Comparison of ENCODE assay signal across 1 cellular context in the genomic region with DNA sequence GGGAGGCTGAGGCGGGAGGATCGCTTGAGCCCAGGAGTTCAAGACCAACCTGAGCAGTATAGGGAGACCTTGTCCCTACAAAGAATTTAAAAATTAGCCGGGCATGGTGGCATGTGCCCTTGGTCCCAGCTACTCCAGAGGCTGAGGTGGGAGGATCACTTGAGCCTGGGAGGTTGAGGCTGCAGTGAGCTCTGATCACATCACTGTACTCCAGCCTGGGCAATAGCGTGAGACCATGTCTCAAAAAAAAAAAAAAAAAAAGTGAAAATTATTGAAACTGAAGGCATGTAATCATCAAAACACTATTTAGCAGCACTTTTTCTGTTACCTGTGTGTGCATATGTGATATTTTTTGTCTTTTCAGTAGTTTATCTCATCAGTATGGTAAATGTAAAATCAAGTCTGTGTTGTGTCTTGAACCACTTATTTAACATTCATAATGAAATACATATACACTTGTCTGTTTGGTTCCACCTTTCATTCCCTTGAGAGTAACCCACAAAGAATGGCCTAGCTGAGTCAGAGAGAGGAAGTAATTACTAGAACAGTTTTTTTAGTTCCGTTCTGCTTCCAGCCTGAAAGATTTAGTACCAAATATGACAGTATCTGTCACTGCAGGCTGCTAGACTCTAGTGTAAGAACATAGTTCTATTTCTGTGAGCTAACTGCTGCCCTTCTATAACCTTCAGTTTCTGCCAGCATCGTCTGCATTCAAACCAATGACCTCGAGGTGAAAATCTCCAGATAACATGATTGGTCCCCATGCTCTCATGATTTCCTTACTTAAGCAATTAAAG.
TF ChIP-seq lines count a peak whose summit lies in the region.

No MANE protein-coding gene starts in this region.

TF ChIP-seq in GM23338, 12 proteins besides CTCF, POLR2A, EP300 and RAD21:
- TF ChIP-seq, protein P1, sequence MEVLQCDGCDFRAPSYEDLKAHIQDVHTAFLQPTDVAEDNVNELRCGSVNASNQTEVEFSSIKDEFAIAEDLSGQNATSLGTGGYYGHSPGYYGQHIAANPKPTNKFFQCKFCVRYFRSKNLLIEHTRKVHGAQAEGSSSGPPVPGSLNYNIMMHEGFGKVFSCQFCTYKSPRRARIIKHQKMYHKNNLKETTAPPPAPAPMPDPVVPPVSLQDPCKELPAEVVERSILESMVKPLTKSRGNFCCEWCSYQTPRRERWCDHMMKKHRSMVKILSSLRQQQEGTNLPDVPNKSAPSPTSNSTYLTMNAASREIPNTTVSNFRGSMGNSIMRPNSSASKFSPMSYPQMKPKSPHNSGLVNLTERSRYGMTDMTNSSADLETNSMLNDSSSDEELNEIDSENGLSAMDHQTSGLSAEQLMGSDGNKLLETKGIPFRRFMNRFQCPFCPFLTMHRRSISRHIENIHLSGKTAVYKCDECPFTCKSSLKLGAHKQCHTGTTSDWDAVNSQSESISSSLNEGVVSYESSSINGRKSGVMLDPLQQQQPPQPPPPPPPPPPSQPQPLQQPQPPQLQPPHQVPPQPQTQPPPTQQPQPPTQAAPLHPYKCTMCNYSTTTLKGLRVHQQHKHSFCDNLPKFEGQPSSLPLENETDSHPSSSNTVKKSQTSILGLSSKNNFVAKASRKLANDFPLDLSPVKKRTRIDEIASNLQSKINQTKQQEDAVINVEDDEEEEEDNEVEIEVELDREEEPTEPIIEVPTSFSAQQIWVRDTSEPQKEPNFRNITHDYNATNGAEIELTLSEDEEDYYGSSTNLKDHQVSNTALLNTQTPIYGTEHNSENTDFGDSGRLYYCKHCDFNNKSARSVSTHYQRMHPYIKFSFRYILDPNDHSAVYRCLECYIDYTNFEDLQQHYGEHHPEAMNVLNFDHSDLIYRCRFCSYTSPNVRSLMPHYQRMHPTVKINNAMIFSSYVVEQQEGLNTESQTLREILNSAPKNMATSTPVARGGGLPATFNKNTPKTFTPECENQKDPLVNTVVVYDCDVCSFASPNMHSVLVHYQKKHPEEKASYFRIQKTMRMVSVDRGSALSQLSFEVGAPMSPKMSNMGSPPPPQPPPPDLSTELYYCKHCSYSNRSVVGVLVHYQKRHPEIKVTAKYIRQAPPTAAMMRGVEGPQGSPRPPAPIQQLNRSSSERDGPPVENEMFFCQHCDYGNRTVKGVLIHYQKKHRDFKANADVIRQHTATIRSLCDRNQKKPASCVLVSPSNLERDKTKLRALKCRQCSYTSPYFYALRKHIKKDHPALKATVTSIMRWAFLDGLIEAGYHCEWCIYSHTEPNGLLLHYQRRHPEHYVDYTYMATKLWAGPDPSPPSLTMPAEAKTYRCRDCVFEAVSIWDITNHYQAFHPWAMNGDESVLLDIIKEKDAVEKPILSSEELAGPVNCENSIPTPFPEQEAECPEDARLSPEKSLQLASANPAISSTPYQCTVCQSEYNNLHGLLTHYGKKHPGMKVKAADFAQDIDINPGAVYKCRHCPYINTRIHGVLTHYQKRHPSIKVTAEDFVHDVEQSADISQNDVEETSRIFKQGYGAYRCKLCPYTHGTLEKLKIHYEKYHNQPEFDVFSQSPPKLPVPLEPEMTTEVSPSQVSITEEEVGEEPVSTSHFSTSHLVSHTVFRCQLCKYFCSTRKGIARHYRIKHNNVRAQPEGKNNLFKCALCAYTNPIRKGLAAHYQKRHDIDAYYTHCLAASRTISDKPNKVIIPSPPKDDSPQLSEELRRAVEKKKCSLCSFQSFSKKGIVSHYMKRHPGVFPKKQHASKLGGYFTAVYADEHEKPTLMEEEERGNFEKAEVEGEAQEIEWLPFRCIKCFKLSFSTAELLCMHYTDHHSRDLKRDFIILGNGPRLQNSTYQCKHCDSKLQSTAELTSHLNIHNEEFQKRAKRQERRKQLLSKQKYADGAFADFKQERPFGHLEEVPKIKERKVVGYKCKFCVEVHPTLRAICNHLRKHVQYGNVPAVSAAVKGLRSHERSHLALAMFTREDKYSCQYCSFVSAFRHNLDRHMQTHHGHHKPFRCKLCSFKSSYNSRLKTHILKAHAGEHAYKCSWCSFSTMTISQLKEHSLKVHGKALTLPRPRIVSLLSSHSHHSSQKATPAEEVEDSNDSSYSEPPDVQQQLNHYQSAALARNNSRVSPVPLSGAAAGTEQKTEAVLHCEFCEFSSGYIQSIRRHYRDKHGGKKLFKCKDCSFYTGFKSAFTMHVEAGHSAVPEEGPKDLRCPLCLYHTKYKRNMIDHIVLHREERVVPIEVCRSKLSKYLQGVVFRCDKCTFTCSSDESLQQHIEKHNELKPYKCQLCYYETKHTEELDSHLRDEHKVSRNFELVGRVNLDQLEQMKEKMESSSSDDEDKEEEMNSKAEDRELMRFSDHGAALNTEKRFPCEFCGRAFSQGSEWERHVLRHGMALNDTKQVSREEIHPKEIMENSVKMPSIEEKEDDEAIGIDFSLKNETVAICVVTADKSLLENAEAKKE (CRISPR knock-in tag; IDR thresholded peaks at IDR 0.05), result no peak
- no peak for TF ChIP-seq POLR2AphosphoS5 (IDR thresholded peaks at IDR 0.05; ENCODE audit: low read depth)
- no peak for TF ChIP-seq EZH2phosphoT487 (IDR thresholded peaks at IDR 0.05; ENCODE audit: unreplicated experiment)
- no peak for TF ChIP-seq JUNB (IDR thresholded peaks at IDR 0.05; ENCODE audit: unreplicated experiment)
- TF ChIP-seq EZH2 (IDR thresholded peaks at IDR 0.05; ENCODE audit: low read depth, unreplicated experiment), result no peak
- no peak for TF ChIP-seq NANOG (IDR thresholded peaks at IDR 0.05; ENCODE audit: borderline replicate concordance)
- no peak for TF ChIP-seq ZNF114 (CRISPR knock-in tag; IDR thresholded peaks at IDR 0.05)
- no peak for TF ChIP-seq ZNF331 (CRISPR knock-in tag; IDR thresholded peaks at IDR 0.05; ENCODE audit: low read depth)
